In the genomic region with DNA sequence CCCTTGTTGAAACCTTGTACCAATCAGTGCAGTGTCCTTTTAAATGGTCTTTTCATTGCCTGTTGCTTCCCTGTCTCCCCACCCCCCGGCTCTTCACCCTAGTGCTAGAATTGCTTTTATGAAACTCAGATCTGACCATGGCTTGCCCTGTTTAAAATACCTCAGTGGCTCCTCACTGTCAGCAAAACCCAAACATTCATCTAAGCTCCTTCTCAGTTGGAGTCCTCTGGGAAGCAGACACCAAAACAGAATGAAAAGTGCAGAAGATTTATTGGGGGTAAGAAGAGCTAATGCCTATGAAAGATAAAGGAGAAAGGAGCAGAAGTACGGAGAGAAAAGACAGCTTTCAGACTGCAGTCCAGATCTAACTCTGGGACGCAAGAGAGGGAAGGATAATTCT, we compare ENCODE assay signal across 13 cellular contexts. TPM values are rescaled to one million over a fixed set of nuclear protein-coding genes. Genes with fewer than 3 reads are reported as not detected.
DNase-seq lines count a peak whose midpoint lies in the region; ATAC-seq and TF ChIP-seq lines count a peak whose summit lies in the region.
"Had no signal": no experiment of that assay in that cellular context is flagged by ENCODE, and none has a peak within 500 bp of the region (broad histone marks: within the 10 kb centered on the region; RNA-seq: fewer than 3 reads in every experiment).

No MANE protein-coding gene starts in this region.

- no peak overlapping the region for H3T11ph ChIP-seq in H9 (ENCODE audit: low read length)

- H2BK12ac ChIP-seq in mesenchymal stem cell (ENCODE audit: low read length in 2 of 2): peak overlapping the region; percentile 97 to 99
- no peak overlapping the region for H2BK12ac ChIP-seq in H9 (ENCODE audit: insufficient read length, low read depth, low read length)

- H3K36me3 ChIP-seq in mesenchymal stem cell (ENCODE audit: control insufficient read depth in 1 of 2, insufficient read depth in 2 of 2, low read depth in 1 of 2, low read length in 2 of 2) (peaks cover 0 to 9% of the 10 kb centered on the region in 2 experiments), subcutaneous abdominal adipose tissue (ENCODE audit: control insufficient read depth in 5 of 5, insufficient read depth in 5 of 5, low read length in 5 of 5) (peaks cover 0 to 10% (median 4%) of the 10 kb centered on the region in 5 donors)
- H3K36me3 ChIP-seq: breast epithelium had no signal

- H2BK120ac ChIP-seq in mesenchymal stem cell (ENCODE audit: low read depth, low read length) (peak overlapping the region; percentile 56), H9 (ENCODE audit: low read depth, low read length, poor library complexity, severe bottlenecking) (no peak overlapping the region)

- H3K9me3 Mint-ChIP-seq in activated T-cell treated with anti-CD3 and anti-CD28 coated beads, Interleukin-2, amount 50 U/mL, for 72 hours: no peaks in the 10 kb centered on the region
- no peaks in the 10 kb centered on the region for H3K9me3 Mint-ChIP-seq in H9

- H2BK15ac ChIP-seq in mesenchymal stem cell (ENCODE audit: low read depth, poor library complexity, severe bottlenecking) (no peak overlapping the region), H9 (ENCODE audit: low read depth, low read length) (no peak overlapping the region)

- H2BK5ac ChIP-seq in mesenchymal stem cell (ENCODE audit: low read depth, low read length, poor library complexity, severe bottlenecking): no peak overlapping the region
- no peak overlapping the region for H2BK5ac ChIP-seq in H9 (ENCODE audit: insufficient read length, low read length)

- H4K8ac ChIP-seq in mesenchymal stem cell (ENCODE audit: low read length) (peak overlapping the region; percentile 86), H9 (replicated peaks; ENCODE audit: insufficient read length, low read depth, low read length) (no peak overlapping the region)

- peaks cover 84% of the 10 kb centered on the region for H3K4me1 Mint-ChIP-seq in activated T-cell treated with anti-CD3 and anti-CD28 coated beads, Interleukin-2, amount 50 U/mL, for 72 hours (ENCODE audit: low read depth)
- H3K4me1 Mint-ChIP-seq in H9: peaks cover 17 to 24% of the 10 kb centered on the region in 2 experiments

- peak overlapping the region; percentile 11 for H3K27ac Mint-ChIP-seq in activated T-cell treated with anti-CD3 and anti-CD28 coated beads, Interleukin-2, amount 50 U/mL, for 72 hours
- H3K27ac Mint-ChIP-seq in H9: no peak overlapping the region

- no peaks in the 10 kb centered on the region for H4K20me1 ChIP-seq in H9 (ENCODE audit: control insufficient read depth, insufficient read depth, insufficient read length)

- no peak overlapping the region for H4K5ac ChIP-seq in H9 (ENCODE audit: insufficient read length, low read depth, low read length)

- H3K56ac ChIP-seq in H9 (ENCODE audit: insufficient read length, low read depth, low read length): no peak overlapping the region

- H3K27ac ChIP-seq in mesenchymal stem cell (ENCODE audit: low read length, poor library complexity, severe bottlenecking): peak overlapping the region; percentile 34
- H3K27ac ChIP-seq in subcutaneous abdominal adipose tissue (ENCODE audit: low read depth, low read length): peak overlapping the region; percentile 45
- no peak overlapping the region for H3K27ac ChIP-seq in H9 (ENCODE audit: insufficient read length, low read depth, low read length)

- H3K18ac ChIP-seq in mesenchymal stem cell (ENCODE audit: low read depth in 1 of 2, low read length in 2 of 2): peak overlapping the region in 1 of 2 experiments; percentile 89
- H3K18ac ChIP-seq in H9 (ENCODE audit: insufficient read length, low read depth, low read length): no peak overlapping the region

- H3K4me3 ChIP-seq in mesenchymal stem cell (ENCODE audit: insufficient read depth in 1 of 2, low read depth in 1 of 2, low read length in 2 of 2) (no peak overlapping the region), subcutaneous abdominal adipose tissue (ENCODE audit: low read depth in 1 of 5, low read length in 5 of 5) (no peak overlapping the region)
- H3K4me3 ChIP-seq: breast epithelium had no signal

- no peak overlapping the region for H3K14ac ChIP-seq in mesenchymal stem cell (ENCODE audit: low read length in 2 of 2)
- H3K14ac ChIP-seq in H9 (ENCODE audit: insufficient read depth, low read length): no peak overlapping the region

- H3K9ac ChIP-seq in mesenchymal stem cell (ENCODE audit: low read length): no peak overlapping the region
- H3K9ac ChIP-seq in subcutaneous abdominal adipose tissue (ENCODE audit: low read length in 5 of 5): peak overlapping the region in 1 of 5 donors; percentile 30
- H3K9ac ChIP-seq in H9 (ENCODE audit: extremely low read depth, insufficient read length, low read length): no peak overlapping the region

- H2AK5ac ChIP-seq in mesenchymal stem cell (ENCODE audit: low read length, severe bottlenecking): peak overlapping the region; percentile 80
- H2AK5ac ChIP-seq in H9 (ENCODE audit: insufficient read length, low read length): no peak overlapping the region

- H3K4me2 ChIP-seq in mesenchymal stem cell (ENCODE audit: low read length, poor library complexity, severe bottlenecking): no peak overlapping the region
- H3K4me2 ChIP-seq in H9 (ENCODE audit: insufficient read depth, insufficient read length, low read length): no peak overlapping the region

- peaks cover 13% of the 10 kb centered on the region for H3K4me1 ChIP-seq in mesenchymal stem cell (ENCODE audit: control insufficient read depth, insufficient read depth, low read depth, low read length)
- peaks cover 19 to 79% (median 53%) of the 10 kb centered on the region in 5 donors for H3K4me1 ChIP-seq in subcutaneous abdominal adipose tissue (ENCODE audit: control insufficient read depth in 5 of 5, insufficient read depth in 5 of 5, low read length in 5 of 5)
- no peaks in the 10 kb centered on the region; the same call in 1 of the 2 replicates for H3K4me1 ChIP-seq in H9 (ENCODE audit: insufficient read depth, low read length)

- 13% methylated on average over 3 of the region's 3 CpGs for WGBS in mesenchymal stem cell
- no CpG with 5 or more reads among the region's 3 CpGs for WGBS in H9 (ENCODE audit: extremely low coverage, insufficient read length, low lambda C conversion rate)

- peak overlapping the region in 1 of 2 experiments; percentile 93 for H3K4ac ChIP-seq in mesenchymal stem cell (ENCODE audit: low read depth in 1 of 2, low read length in 2 of 2)
- no peak overlapping the region for H3K4ac ChIP-seq in H9 (ENCODE audit: low read depth, low read length)

- H3K36me3 Mint-ChIP-seq in activated T-cell treated with anti-CD3 and anti-CD28 coated beads, Interleukin-2, amount 50 U/mL, for 72 hours (ENCODE audit: insufficient read depth in 2 of 2): peaks cover 2 to 4% of the 10 kb centered on the region in 2 donors
- no peaks in the 10 kb centered on the region for H3K36me3 Mint-ChIP-seq in H9 (ENCODE audit: insufficient read depth in 1 of 3, low read depth in 3 of 3)

- no peaks in the 10 kb centered on the region for H3K27me3 ChIP-seq in mesenchymal stem cell (ENCODE audit: control insufficient read depth in 1 of 2, insufficient read depth in 1 of 2, low read length in 2 of 2)
- H3K27me3 ChIP-seq in subcutaneous abdominal adipose tissue (ENCODE audit: control insufficient read depth in 5 of 5, insufficient read depth in 4 of 5, low read length in 5 of 5): no peaks in the 10 kb centered on the region
- H3K27me3 ChIP-seq in H9 (ENCODE audit: insufficient read depth, low read length): no peaks in the 10 kb centered on the region
- H3K27me3 ChIP-seq: breast epithelium had no signal

- DNase-seq in activated T-cell treated with anti-CD3 and anti-CD28 coated beads, Interleukin-2, amount 50 U/mL, for 72 hours: no peak
- DNase-seq in activated T-cell treated with anti-CD3 and anti-CD28 coated beads, Interleukin-2, amount 50 U/mL, for 1 hour: no peak
- DNase-seq in amniotic epithelial cell (ENCODE audit: low read depth) (peak; percentile 87), mesenchymal stem cell (peak; percentile 86), GM19238 (ENCODE audit: insufficient read length, low spot score) (no peak), H9 (no peak)
- DNase-seq: ACHN, DMS79, NCI-H1105, NCI-H526 treated with DMSO at 0.1 percent for 48 hours had no signal

- H2BK20ac ChIP-seq in H9 (ENCODE audit: low read depth, low read length, poor library complexity, severe bottlenecking): no peak overlapping the region

- H3K27me3 Mint-ChIP-seq in activated T-cell treated with anti-CD3 and anti-CD28 coated beads, Interleukin-2, amount 50 U/mL, for 72 hours (ENCODE audit: low read depth): no peaks in the 10 kb centered on the region
- H3K27me3 Mint-ChIP-seq in H9 (ENCODE audit: low read depth): no peaks in the 10 kb centered on the region

- peaks cover 22% of the 10 kb centered on the region for H3K79me1 ChIP-seq in mesenchymal stem cell (replicated peaks; ENCODE audit: low read length, poor library complexity, severe bottlenecking)
- no peaks in the 10 kb centered on the region for H3K79me1 ChIP-seq in H9 (ENCODE audit: insufficient read depth, low read depth, low read length, poor library complexity, severe bottlenecking)

- H2AFZ ChIP-seq in mesenchymal stem cell (ENCODE audit: low read depth, low read length) (no peak overlapping the region), H9 (ENCODE audit: low read length) (no peak overlapping the region)

- ATAC-seq in activated T-cell treated with anti-CD3 and anti-CD28 coated beads, Interleukin-2, amount 50 U/mL, for 72 hours (replicated peaks in 1 of 2): no peak
- no peak for ATAC-seq in HG02970 (IDR thresholded peaks at IDR 0.05; ENCODE audit: low FRiP score, unreplicated experiment)

- no peaks in the 10 kb centered on the region for H3K23me2 ChIP-seq in H9 (ENCODE audit: insufficient read length, low read depth, low read length, poor library complexity, severe bottlenecking)

- H3K79me2 ChIP-seq in H9 (ENCODE audit: insufficient read depth, low read length): no peaks in the 10 kb centered on the region

- H4K91ac ChIP-seq in mesenchymal stem cell (ENCODE audit: low read length): peak overlapping the region; percentile 94
- no peak overlapping the region for H4K91ac ChIP-seq in H9 (ENCODE audit: insufficient read length, low read depth, low read length)

- H3K23ac ChIP-seq in mesenchymal stem cell (ENCODE audit: low read length in 2 of 2): no peak overlapping the region
- H3K23ac ChIP-seq in H9 (ENCODE audit: insufficient read length, low read depth, low read length): no peak overlapping the region

- H3K4me3 Mint-ChIP-seq in activated T-cell treated with anti-CD3 and anti-CD28 coated beads, Interleukin-2, amount 50 U/mL, for 72 hours: no peak overlapping the region
- H3K4me3 Mint-ChIP-seq in H9: no peak overlapping the region; a peak in 1 of 5 replicates

- H3K9me3 ChIP-seq in mesenchymal stem cell (ENCODE audit: control insufficient read depth, low read length): no peaks in the 10 kb centered on the region
- H3K9me3 ChIP-seq in subcutaneous abdominal adipose tissue (ENCODE audit: control insufficient read depth in 5 of 5, low read length in 5 of 5): no peaks in the 10 kb centered on the region
- H3K9me3 ChIP-seq in H9 (ENCODE audit: control insufficient read depth, low read depth, low read length): no peaks in the 10 kb centered on the region
- H3K9me3 ChIP-seq: breast epithelium had no signal

- no peak for TF ChIP-seq CTCF in H9 (conservative IDR thresholded peaks at IDR 0.05)

RNA-seq across cellular contexts. Expression of gene IRF1, which starts 56.2 kb away (rescaled TPM):
- 100 to 1,000 TPM; 212 to 226 TPM for total RNA-seq in activated T-cell treated with anti-CD3 and anti-CD28 coated beads, Interleukin-2, amount 50 U/mL, for 72 hours
- 33.6 TPM for polyA plus RNA-seq in mesenchymal stem cell (2013, experiment 1 of 2)
- 35.8 TPM for polyA plus RNA-seq in mesenchymal stem cell (2013, experiment 2 of 2)
- 7.2 and 8.7 TPM in 2 replicates for total RNA-seq in H9 (2021)

Comparison
In these comparisons a context has a peak if more than half of its experiments do, and no peak if none do; other contexts are left out.
1. DNase-seq: peak in amniotic epithelial cell (single experiment) and mesenchymal stem cell (single experiment); none in activated T-cell treated with anti-CD3 and anti-CD28 coated beads, Interleukin-2, amount 50 U/mL, for 72 hours (0 of 2), activated T-cell treated with anti-CD3 and anti-CD28 coated beads, Interleukin-2, amount 50 U/mL, for 1 hour (single experiment), GM19238 (single experiment) and H9 (single experiment).
2. RNA of gene IRF1, which starts 56.2 kb away (total RNA-seq): 212 to 226 TPM in activated T-cell treated with anti-CD3 and anti-CD28 coated beads, Interleukin-2, amount 50 U/mL, for 72 hours; 7.2 to 8.7 TPM in H9; every median in the first group is over 10 times any median in the second.